10 cellular contexts compared by ENCODE assay signal in the genomic region with DNA sequence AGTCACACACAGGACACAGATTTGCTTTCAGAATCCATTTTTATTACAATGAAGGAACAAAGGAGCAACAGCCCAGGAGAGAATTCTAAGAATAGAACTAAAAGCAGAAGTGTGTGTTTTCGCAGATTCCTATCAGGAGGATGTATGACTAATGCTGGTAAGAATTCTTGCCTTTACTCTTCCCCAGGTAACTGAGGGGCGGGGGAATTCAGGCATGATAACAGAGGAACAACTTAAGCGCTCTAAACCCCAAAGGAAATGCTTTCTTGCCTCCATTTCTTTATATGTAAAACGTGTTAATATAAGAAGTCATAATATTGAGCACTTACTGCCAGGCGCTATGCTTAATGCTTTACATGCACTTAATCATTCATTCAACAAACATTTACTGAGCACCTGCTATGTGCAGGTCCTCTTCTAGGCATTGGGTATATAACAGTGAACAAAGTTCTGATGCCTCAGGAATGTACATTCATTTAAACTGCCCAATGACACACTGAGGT. TPM values are rescaled to one million over a fixed set of nuclear protein-coding genes. Genes with fewer than 3 reads are reported as not detected.
DNase-seq lines count a peak whose midpoint lies in the region; ATAC-seq and TF ChIP-seq lines count a peak whose summit lies in the region.
"Had no signal": no experiment of that assay in that cellular context is flagged by ENCODE, and none has a peak within 500 bp of the region (broad histone marks: within the 10 kb centered on the region; RNA-seq: fewer than 3 reads in every experiment).

No MANE protein-coding gene starts in this region.

- BruUV-seq in A673 (replicated peaks; lab: Mats Ljungman, UMichigan) = no TSS peak

- peaks cover 3% of the 10 kb centered on the region for H3K27me3 Mint-ChIP-seq in activated naive CD4-positive, alpha-beta T cell treated with anti-CD3 and anti-CD28 coated beads, Interleukin-2, amount 10 ng/mL, durations not matched to agents 7 days and 5 days

- H2AFZ ChIP-seq in Karpas-422 (ENCODE audit: low read length) = no peak overlapping the region

- peak overlapping the region; percentile 78 for H3K27ac Mint-ChIP-seq in activated naive CD4-positive, alpha-beta T cell treated with anti-CD3 and anti-CD28 coated beads, Interleukin-2, amount 10 ng/mL, durations not matched to agents 7 days and 5 days

- H3K4me3 Mint-ChIP-seq in activated naive CD4-positive, alpha-beta T cell treated with anti-CD3 and anti-CD28 coated beads, Interleukin-2, amount 10 ng/mL, durations not matched to agents 7 days and 5 days = peak overlapping the region; percentile 23

- no peaks in the 10 kb centered on the region for H3K79me2 ChIP-seq in Karpas-422 (ENCODE audit: low read length)

- H3K4me3 ChIP-seq in Karpas-422 (ENCODE audit: low read length) (peak overlapping the region; percentile 47), mesodermal cell (ENCODE audit: extremely low read depth, insufficient read depth, low read length, poor library complexity, severe bottlenecking) (no peak overlapping the region), A673 (ENCODE audit: low read depth, low read length, poor library complexity, severe bottlenecking) (no peak overlapping the region)
- H3K4me3 ChIP-seq: MG63, suprapubic skin had no signal

- DNase-seq in Karpas-422 (peak; percentile 61), Right ventricle myocardium superior (no peak), NCI-H1417 (lab: John Stamatoyannopoulos, UW) (no peak), A673 (ENCODE audit: low spot score) (no peak)
- DNase-seq in activated naive CD4-positive, alpha-beta T cell treated with anti-CD3 and anti-CD28 coated beads, Interleukin-2, amount 10 ng/mL, durations not matched to agents 7 days and 5 days = peak; percentile 33
- DNase-seq: MG63 had no signal

- H3K9me3 Mint-ChIP-seq in activated naive CD4-positive, alpha-beta T cell treated with anti-CD3 and anti-CD28 coated beads, Interleukin-2, amount 10 ng/mL, durations not matched to agents 7 days and 5 days = no peaks in the 10 kb centered on the region

- peaks cover 2% of the 10 kb centered on the region for H3K36me3 Mint-ChIP-seq in activated naive CD4-positive, alpha-beta T cell treated with anti-CD3 and anti-CD28 coated beads, Interleukin-2, amount 10 ng/mL, durations not matched to agents 7 days and 5 days

- 29 to 33% methylated on average over 1 of the region's 5 CpGs for WGBS in mesodermal cell (ENCODE audit: insufficient coverage in 2 of 2), 2 experiments

- peaks cover 47% of the 10 kb centered on the region for H3K4me1 ChIP-seq in Karpas-422 (ENCODE audit: low read length)
- peaks cover 12% of the 10 kb centered on the region for H3K4me1 ChIP-seq in mesodermal cell (ENCODE audit: control insufficient read depth, insufficient read depth, low read length, poor library complexity, severe bottlenecking)
- H3K4me1 ChIP-seq in A673 (ENCODE audit: insufficient read depth, low read length, poor library complexity, severe bottlenecking) = peaks cover 12% of the 10 kb centered on the region

- CTCF ChIA-PET in activated naive CD4-positive, alpha-beta T cell treated with anti-CD3 and anti-CD28 coated beads, Interleukin-2, amount 10 ng/mL, durations not matched to agents 7 days and 5 days (lab: Charles Lee) = interaction anchor here (0.6 to 1.4 kb wide), 2 partner anchors 16 to 1264 kb away, joined by 3 read pairs; no protein-coding TSS in a partner anchor
- CTCF ChIA-PET in A673 (lab: Charles Lee) = no interaction called here

- H3K9me3 ChIP-seq in Karpas-422 (ENCODE audit: low read length) (no peaks in the 10 kb centered on the region), mesodermal cell (ENCODE audit: control insufficient read depth, low read length) (no peaks in the 10 kb centered on the region), A673 (ENCODE audit: low read depth, low read length, poor library complexity, severe bottlenecking) (no peaks in the 10 kb centered on the region)
- H3K9me3 ChIP-seq: MG63, suprapubic skin had no signal

- no peak for TF ChIP-seq CTCF in A673 (conservative IDR thresholded peaks at IDR 0.05; ENCODE audit: low read depth, low read length)

- no peak overlapping the region for H3K9ac ChIP-seq in Karpas-422 (ENCODE audit: low read length)

- intact Hi-C loops in Right ventricle myocardium superior (cut with DNase I) = no loop called here
- intact Hi-C loops in A673 (cut with micrococcal nuclease; ENCODE audit: unreplicated experiment) = no loop called here

- H4K20me1 ChIP-seq in Karpas-422 (ENCODE audit: insufficient read depth, low read depth, low read length) = no peaks in the 10 kb centered on the region

- H3K36me3 ChIP-seq in Karpas-422 (ENCODE audit: insufficient read depth, low read length) (no peaks in the 10 kb centered on the region), mesodermal cell (ENCODE audit: control insufficient read depth, insufficient read depth, low read length) (no peaks in the 10 kb centered on the region), A673 (ENCODE audit: insufficient read depth, low read length, poor library complexity, severe bottlenecking) (no peaks in the 10 kb centered on the region)
- H3K36me3 ChIP-seq: MG63, suprapubic skin had no signal

- H3K9me2 ChIP-seq in Karpas-422 (replicated peaks; ENCODE audit: insufficient read depth, low read length) = no peaks in the 10 kb centered on the region

- H3K4me1 Mint-ChIP-seq in activated naive CD4-positive, alpha-beta T cell treated with anti-CD3 and anti-CD28 coated beads, Interleukin-2, amount 10 ng/mL, durations not matched to agents 7 days and 5 days = peaks cover 70% of the 10 kb centered on the region

- H3K4me2 ChIP-seq in Karpas-422 (ENCODE audit: low read depth, low read length, poor library complexity, severe bottlenecking) = peak overlapping the region; percentile 69

- ATAC-seq in GM18502 (IDR thresholded peaks at IDR 0.05; ENCODE audit: poor library complexity, unreplicated experiment) (peak; percentile 50), Right ventricle myocardium superior (ENCODE audit: poor library complexity) (no peak), GM19452 (IDR thresholded peaks at IDR 0.05; ENCODE audit: unreplicated experiment) (no peak)

- no peaks in the 10 kb centered on the region for H3K27me3 ChIP-seq in Karpas-422 (ENCODE audit: low read length)
- no peaks in the 10 kb centered on the region for H3K27me3 ChIP-seq in A673 (replicated peaks; ENCODE audit: insufficient read depth, low read depth, low read length, poor library complexity)
- H3K27me3 ChIP-seq: MG63, suprapubic skin had no signal

- POLR2A ChIA-PET in A673 (lab: Charles Lee; ENCODE audit: low non-redundant PET) = interaction anchor here (0.6 kb wide), 1 partner anchor 107 kb away, joined by 8 read pairs; no protein-coding TSS in a partner anchor

- H3K27ac ChIP-seq in Karpas-422 (ENCODE audit: low read length) (no peak overlapping the region), mesodermal cell (ENCODE audit: low read depth, low read length, severe bottlenecking) (peak overlapping the region; percentile 50), A673 (ENCODE audit: low read depth, low read length, poor library complexity, severe bottlenecking) (no peak overlapping the region)
- H3K27ac ChIP-seq: suprapubic skin had no signal

RNA-seq across cellular contexts. Expression of gene HCAR1, which starts 4.5 kb away (rescaled TPM):
- not detected in 2 replicates for total RNA-seq in Karpas-422 (2014; rRNA removed; shearing (Covaris generic); ENCODE audit: low replicate concordance)
- polyA plus RNA-seq in mesodermal cell (2013, experiment 1 of 2) = not detected
- polyA plus RNA-seq in mesodermal cell (2013, experiment 2 of 2) = not detected
- total RNA-seq in Right ventricle myocardium superior (0.11 TPM), A673 (2021) (1.9 and 2.0 TPM in 2 replicates)

RNA-seq across cellular contexts. Expression of gene HCAR3, which starts 9.5 kb away (rescaled TPM):
- total RNA-seq in Karpas-422 (2014; rRNA removed; shearing (Covaris generic); ENCODE audit: low replicate concordance) = 0.22 TPM in 1 of 2 replicates, not detected in the other
- not detected for polyA plus RNA-seq in mesodermal cell (2013, experiment 1 of 2)
- not detected for polyA plus RNA-seq in mesodermal cell (2013, experiment 2 of 2)
- total RNA-seq in Right ventricle myocardium superior = not detected
- 0.37 TPM in 1 of 2 replicates, not detected in the other for total RNA-seq in A673 (2021)

RNA-seq across cellular contexts. Expression of gene HCAR2, which starts 22.9 kb away (rescaled TPM):
- not detected in 2 replicates for total RNA-seq in Karpas-422 (2014; rRNA removed; shearing (Covaris generic); ENCODE audit: low replicate concordance)
- not detected for polyA plus RNA-seq in mesodermal cell (2013, experiment 1 of 2)
- polyA plus RNA-seq in mesodermal cell (2013, experiment 2 of 2) = not detected
- total RNA-seq in Right ventricle myocardium superior (0.27 TPM), A673 (2021) (0.24 and 0.34 TPM in 2 replicates)

RNA-seq across cellular contexts. Expression of gene DENR, which starts 26.5 kb away (rescaled TPM):
- total RNA-seq in Karpas-422 (2014; rRNA removed; shearing (Covaris generic); ENCODE audit: low replicate concordance) = 53.4 and 72.8 TPM in 2 replicates
- polyA plus RNA-seq in mesodermal cell (2013, experiment 1 of 2) = 35.7 TPM
- 44.8 TPM for polyA plus RNA-seq in mesodermal cell (2013, experiment 2 of 2)
- total RNA-seq in Right ventricle myocardium superior (24.3 TPM), A673 (2021) (104 and 116 TPM in 2 replicates)

RNA-seq across cellular contexts. Expression of gene CCDC62, which starts 48.3 kb away (rescaled TPM):
- total RNA-seq in Karpas-422 (2014; rRNA removed; shearing (Covaris generic); ENCODE audit: low replicate concordance) = 0.47 and 2.2 TPM in 2 replicates
- polyA plus RNA-seq in mesodermal cell (2013, experiment 1 of 2) = 0.26 TPM
- polyA plus RNA-seq in mesodermal cell (2013, experiment 2 of 2) = 0.40 TPM
- total RNA-seq in Right ventricle myocardium superior (0.91 TPM), A673 (2021) (0.20 TPM in 1 of 2 replicates, not detected in the other)

Comparison
In these comparisons a context has a peak if more than half of its experiments do, and no peak if none do; other contexts are left out.
1. DNase-seq: peak in Karpas-422 (single experiment) and activated naive CD4-positive, alpha-beta T cell treated with anti-CD3 and anti-CD28 coated beads, Interleukin-2, amount 10 ng/mL, durations not matched to agents 7 days and 5 days (single experiment); none in Right ventricle myocardium superior (single experiment), NCI-H1417 (0 of 3) and A673 (single experiment).